ENCODE assay signal across 10 cellular contexts in the genomic region with DNA sequence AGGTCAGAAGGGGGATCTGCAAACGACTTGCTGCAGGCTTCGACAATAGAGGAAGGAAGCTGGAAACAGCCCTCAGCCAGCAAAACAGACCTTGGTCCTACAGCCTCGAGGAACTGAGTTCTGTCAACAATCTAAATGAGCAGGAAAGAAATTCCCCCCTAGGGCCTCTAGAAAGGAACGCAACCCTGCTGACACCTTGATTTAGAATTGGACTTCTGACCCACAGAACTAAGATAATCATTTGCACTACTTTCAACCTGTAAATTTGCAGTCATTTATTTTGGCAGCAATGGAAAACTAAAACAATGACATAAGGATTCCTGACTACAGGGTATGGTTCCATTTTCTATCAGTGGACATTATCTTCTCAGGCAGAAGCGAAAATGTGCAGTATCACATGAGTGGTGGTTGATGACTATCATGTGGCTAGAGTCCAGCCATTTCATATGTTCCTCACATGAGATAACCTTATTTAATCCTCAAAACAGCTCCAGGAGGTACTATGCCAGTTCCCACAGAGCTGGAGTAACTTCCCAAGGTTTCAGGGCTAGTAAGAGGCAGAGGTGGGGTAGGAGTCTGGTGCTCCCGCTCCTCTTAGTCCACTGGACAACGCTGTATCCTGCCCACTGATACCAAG.
DNase-seq lines count a peak whose midpoint lies in the region; ATAC-seq and TF ChIP-seq lines count a peak whose summit lies in the region.
"Had no signal": no experiment of that assay in that cellular context is flagged by ENCODE, and none has a peak within 500 bp of the region (broad histone marks: within the 10 kb centered on the region; RNA-seq: fewer than 3 reads in every experiment).

No MANE protein-coding gene starts in this region.

- H3K36me3 ChIP-seq in Caco-2 (ENCODE audit: control insufficient read depth, insufficient read depth, low read length), result no peaks in the 10 kb centered on the region

- H3K4me1 ChIP-seq in Caco-2, result peaks cover 17% of the 10 kb centered on the region

- H3K4me3 ChIP-seq in Caco-2 (ENCODE audit: low read depth, low read length), result no peak overlapping the region

- H3K27ac Mint-ChIP-seq in Caco-2 (ENCODE audit: unreplicated experiment), result peak overlapping the region; percentile 85
- H3K27ac Mint-ChIP-seq in nephron progenitor cell, result peak overlapping the region; percentile 95
- no peak overlapping the region for H3K27ac Mint-ChIP-seq in stimulated activated naive B cell treated with anti-CD40 and anti-IgM and Interleukin-4, amounts not matched to agents 10 μg/mL and 1 μg/mL and 100 μg/mL, for 72 hours
- H3K27ac Mint-ChIP-seq: CD8-positive, alpha-beta T cell had no signal

- H3K4me3 Mint-ChIP-seq in Caco-2 (ENCODE audit: unreplicated experiment) (peak overlapping the region; percentile 66), nephron progenitor cell (peak overlapping the region; percentile 11)
- H3K4me3 Mint-ChIP-seq in stimulated activated naive B cell treated with anti-CD40 and anti-IgM and Interleukin-4, amounts not matched to agents 10 μg/mL and 1 μg/mL and 100 μg/mL, for 72 hours, result no peak overlapping the region
- H3K4me3 Mint-ChIP-seq: activated T-cell treated with anti-CD3 and anti-CD28 coated beads, Interleukin-2, amount 50 U/mL, for 4 hours; CD8-positive, alpha-beta T cell had no signal

- H3K9me3 ChIP-seq in Caco-2, result no peaks in the 10 kb centered on the region

- POLR2A ChIA-PET in Caco-2 (lab: Charles Lee), result interaction anchor here (0.9 to 1.4 kb wide), 2 partner anchors 57 to 62 kb away, joined by 3 read pairs; a partner anchor contains a TSS

- H3K9me3 Mint-ChIP-seq in Caco-2 (ENCODE audit: unreplicated experiment) (no peaks in the 10 kb centered on the region), nephron progenitor cell (no peaks in the 10 kb centered on the region)
- no peaks in the 10 kb centered on the region for H3K9me3 Mint-ChIP-seq in stimulated activated naive B cell treated with anti-CD40 and anti-IgM and Interleukin-4, amounts not matched to agents 10 μg/mL and 1 μg/mL and 100 μg/mL, for 72 hours
- H3K9me3 Mint-ChIP-seq: activated T-cell treated with anti-CD3 and anti-CD28 coated beads, Interleukin-2, amount 50 U/mL, for 4 hours; CD8-positive, alpha-beta T cell had no signal

- intact Hi-C loops in Caco-2 (cut with micrococcal nuclease; ENCODE audit: unreplicated experiment), result loop anchor here (1.0 to 2.0 kb wide), 3 partner anchors 22 to 61 kb away; a partner anchor contains a TSS

- H3K4me1 Mint-ChIP-seq in Caco-2 (ENCODE audit: low read depth, unreplicated experiment) (peaks cover 6% of the 10 kb centered on the region), nephron progenitor cell (peaks cover 47% of the 10 kb centered on the region)
- H3K4me1 Mint-ChIP-seq in stimulated activated naive B cell treated with anti-CD40 and anti-IgM and Interleukin-4, amounts not matched to agents 10 μg/mL and 1 μg/mL and 100 μg/mL, for 72 hours, result peaks cover 2 to 6% of the 10 kb centered on the region in 2 donors

- TSS peak; percentile 93 for BruUV-seq in Caco-2 (replicated peaks; lab: Mats Ljungman, UMichigan)

- CTCF ChIA-PET in Caco-2 (lab: Charles Lee), result interaction anchor here (0.7 kb wide), 1 partner anchor 57 kb away, joined by 4 read pairs; no protein-coding TSS in a partner anchor

- H3K27me3 Mint-ChIP-seq in Caco-2 (ENCODE audit: insufficient read depth, unreplicated experiment) (no peaks in the 10 kb centered on the region), nephron progenitor cell (ENCODE audit: low read depth, poor library complexity) (no peaks in the 10 kb centered on the region)
- no peaks in the 10 kb centered on the region for H3K27me3 Mint-ChIP-seq in stimulated activated naive B cell treated with anti-CD40 and anti-IgM and Interleukin-4, amounts not matched to agents 10 μg/mL and 1 μg/mL and 100 μg/mL, for 72 hours

- in situ Hi-C loops in SK-MEL-5 (cut with HindIII; ENCODE audit: low pct_unique_long_range_greater_than_20kb, low sequenced_read_pairs), result no loop called here

- peak; percentile 52 to 57 for DNase-seq in Caco-2
- peak; percentile 89 for DNase-seq in SK-MEL-5 (ENCODE audit: low read depth, low spot score)
- DNase-seq in fibroblast of peridontal ligament (ENCODE audit: extremely low read depth), result peak; percentile 50
- DNase-seq in nephron progenitor cell, result no peak
- DNase-seq in stimulated activated naive B cell treated with anti-CD40 and anti-IgM and Interleukin-4, amounts not matched to agents 10 μg/mL and 1 μg/mL and 100 μg/mL, for 72 hours, result no peak
- DNase-seq in activated CD8-positive, alpha-beta memory T cell treated with anti-CD3 and anti-CD28 coated beads for 24 hours, result no peak
- no peak for DNase-seq in activated T-cell treated with anti-CD3 and anti-CD28 coated beads, Interleukin-2, amount 50 U/mL, for 48 hours
- DNase-seq: activated T-cell treated with anti-CD3 and anti-CD28 coated beads, Interleukin-2, amount 50 U/mL, for 4 hours; CD8-positive, alpha-beta T cell had no signal

- H3K36me3 Mint-ChIP-seq in Caco-2 (ENCODE audit: insufficient read depth, unreplicated experiment) (no peaks in the 10 kb centered on the region), nephron progenitor cell (ENCODE audit: low read depth) (peaks cover 46% of the 10 kb centered on the region)
- peaks cover 0 to 7% of the 10 kb centered on the region in 2 donors for H3K36me3 Mint-ChIP-seq in stimulated activated naive B cell treated with anti-CD40 and anti-IgM and Interleukin-4, amounts not matched to agents 10 μg/mL and 1 μg/mL and 100 μg/mL, for 72 hours

- ATAC-seq in HG02970 (IDR thresholded peaks at IDR 0.05; ENCODE audit: low FRiP score, unreplicated experiment), result no peak
- ATAC-seq in stimulated activated naive B cell treated with anti-CD40 and anti-IgM and Interleukin-4, amounts not matched to agents 10 μg/mL and 1 μg/mL and 100 μg/mL, for 72 hours (replicated peaks), result no peak
- ATAC-seq: activated T-cell treated with anti-CD3 and anti-CD28 coated beads, Interleukin-2, amount 50 U/mL, for 4 hours; CD8-positive, alpha-beta T cell had no signal

- no peaks in the 10 kb centered on the region for H3K27me3 ChIP-seq in Caco-2 (replicated peaks; ENCODE audit: control insufficient read depth, insufficient read depth, low read length)

- TF ChIP-seq CTCF in Caco-2 (IDR thresholded peaks at IDR 0.05; ENCODE audit: insufficient read depth in 1 of 2, low read depth in 1 of 2, low read length in 1 of 2, severe bottlenecking in 1 of 2, unreplicated experiment in 1 of 2), result no peak
- TF ChIP-seq CTCF in nephron progenitor cell (IDR thresholded peaks at IDR 0.05), result no peak

Comparison
In these comparisons a context has a peak if more than half of its experiments do, and no peak if none do; other contexts are left out.
1. DNase-seq: peak in Caco-2 (2 of 2), SK-MEL-5 (single experiment) and fibroblast of peridontal ligament (single experiment); none in nephron progenitor cell (single experiment), stimulated activated naive B cell treated with anti-CD40 and anti-IgM and Interleukin-4, amounts not matched to agents 10 μg/mL and 1 μg/mL and 100 μg/mL, for 72 hours (single experiment), activated CD8-positive, alpha-beta memory T cell treated with anti-CD3 and anti-CD28 coated beads for 24 hours (single experiment) and activated T-cell treated with anti-CD3 and anti-CD28 coated beads, Interleukin-2, amount 50 U/mL, for 48 hours (0 of 2).
2. H3K4me3 Mint-ChIP-seq: peak in Caco-2 (single experiment) and nephron progenitor cell (single experiment); none in stimulated activated naive B cell treated with anti-CD40 and anti-IgM and Interleukin-4, amounts not matched to agents 10 μg/mL and 1 μg/mL and 100 μg/mL, for 72 hours (0 of 2).